In the genomic region with DNA sequence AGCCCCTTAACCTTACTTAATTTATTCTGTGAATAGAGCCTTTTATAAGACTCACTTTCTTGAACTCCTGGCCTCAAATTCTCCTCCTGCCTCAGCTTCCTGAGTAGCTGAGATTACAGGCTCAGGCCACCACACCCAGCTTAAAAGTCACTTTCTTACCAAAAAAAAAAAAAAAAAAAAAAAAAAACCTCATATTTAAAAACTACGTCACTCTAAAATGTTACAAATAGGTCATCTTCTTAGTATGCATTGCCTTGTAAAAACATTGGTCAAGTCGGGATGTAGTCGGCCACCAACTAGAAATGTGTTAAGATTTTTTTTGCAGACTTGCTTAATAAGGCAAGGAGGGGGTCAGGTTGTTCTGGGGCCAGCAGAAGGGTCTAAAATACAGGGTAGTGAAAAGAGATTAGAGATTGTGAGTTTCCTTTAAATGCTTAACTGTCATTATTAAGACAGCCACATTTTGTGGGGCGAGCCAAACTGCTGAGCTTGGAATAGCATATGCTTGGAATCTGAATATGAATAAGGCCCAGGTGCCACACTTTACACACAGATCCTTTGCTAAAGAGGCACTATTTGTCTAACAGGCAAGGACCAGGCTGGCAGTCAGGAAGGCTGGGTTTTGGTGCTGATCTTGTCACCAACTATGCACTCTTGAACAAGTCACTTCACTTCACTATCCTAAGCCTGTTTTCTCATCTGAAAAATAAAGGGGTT, we compare ENCODE assay signal across 21 cellular contexts. TPM values are rescaled to one million over a fixed set of nuclear protein-coding genes. Genes with fewer than 3 reads are reported as not detected.
DNase-seq lines count a peak whose midpoint lies in the region; TF ChIP-seq lines count a peak whose summit lies in the region.
"Had no signal": no experiment of that assay in that cellular context is flagged by ENCODE, and none has a peak within 500 bp of the region (broad histone marks: within the 10 kb centered on the region; RNA-seq: fewer than 3 reads in every experiment).

No MANE protein-coding gene starts in this region.

- H3K9me3 Mint-ChIP-seq in brain (no peaks in the 10 kb centered on the region), osteocyte (ENCODE audit: unreplicated experiment) (no peaks in the 10 kb centered on the region)
- H3K9me3 Mint-ChIP-seq: CD4-positive, alpha-beta memory T cell had no signal

- peaks cover 3% of the 10 kb centered on the region for H3K27me3 Mint-ChIP-seq in brain
- no peaks in the 10 kb centered on the region for H3K27me3 Mint-ChIP-seq in osteocyte (ENCODE audit: unreplicated experiment)
- H3K27me3 Mint-ChIP-seq: CD4-positive, alpha-beta memory T cell had no signal

- H3K4me3 Mint-ChIP-seq in brain: peak overlapping the region in 2 of 5 experiments; percentile 19 to 28
- H3K4me3 Mint-ChIP-seq in osteocyte (ENCODE audit: unreplicated experiment): no peak overlapping the region
- H3K4me3 Mint-ChIP-seq: CD4-positive, alpha-beta memory T cell had no signal

- H3K4me1 Mint-ChIP-seq in brain (peaks cover 37% of the 10 kb centered on the region), osteocyte (ENCODE audit: unreplicated experiment) (peaks cover 9% of the 10 kb centered on the region)
- H3K4me1 Mint-ChIP-seq: CD4-positive, alpha-beta memory T cell had no signal

- H3K27ac Mint-ChIP-seq in brain: peak overlapping the region; percentile 61 to 89 (median 73)
- H3K27ac Mint-ChIP-seq in osteocyte (ENCODE audit: unreplicated experiment): peak overlapping the region; percentile 25
- H3K27ac Mint-ChIP-seq: CD4-positive, alpha-beta memory T cell had no signal

- H3K4me3 ChIP-seq in fibroblast of the aortic adventitia (ENCODE audit: low read depth, low read length): no peak overlapping the region
- H3K4me3 ChIP-seq: BLaER1 treated with 17β-estradiol and CSF1 and Interleukin-3, amounts not matched to agents 10 nM and 100 nM had no signal

- H3K36me3 Mint-ChIP-seq in brain (no peaks in the 10 kb centered on the region), osteocyte (ENCODE audit: unreplicated experiment) (peaks cover 8% of the 10 kb centered on the region)

- TF ChIP-seq CTCF in brain (conservative IDR thresholded peaks at IDR 0.05): no peak
- TF ChIP-seq CTCF in fibroblast of the aortic adventitia (IDR thresholded peaks at IDR 0.05; ENCODE audit: insufficient read depth, low read length): no peak
- TF ChIP-seq CTCF in osteocyte (IDR thresholded peaks at IDR 0.05): no peak

- peak; percentile 40 for DNase-seq in NCI-H82 (lab: John Stamatoyannopoulos, UW)
- DNase-seq in NCI-H82 treated with DMSO at 0.1 percent for 48 hours (lab: John Stamatoyannopoulos, UW; ENCODE audit: unreplicated experiment): no peak
- DNase-seq in fibroblast of the aortic adventitia (ENCODE audit: low read depth): peak; percentile 45
- DNase-seq in osteocyte (ENCODE audit: extremely low spot score, unreplicated experiment): no peak
- DNase-seq in NCI-H1436 (lab: John Stamatoyannopoulos, UW): no peak
- DNase-seq in activated gamma-delta T cell (lab: John Stamatoyannopoulos, UW): no peak
- no peak for DNase-seq in cerebellar cortex (ENCODE audit: low spot score)
- DNase-seq: 8988T; Caco-2; CD4-positive, alpha-beta memory T cell; GDM1; H7; IMR-90; NCI-H1092 treated with DMSO at 0.1 percent for 48 hours; NCI-H146; NCI-H2029; NCI-H2227 treated with DMSO at 0.1 percent for 48 hours; NCI-H510A; NK-92 treated with Interleukin-12 subunit alpha and Interleukin-12 subunit beta, amount 100 ng/mL, for 24 hours had no signal

RNA-seq across cellular contexts. Expression of gene IL17D, which starts 16.5 kb away (rescaled TPM):
- 17.0 TPM for polyA plus RNA-seq in brain (ENCODE audit: insufficient read depth, low read depth, low replicate concordance)
- 1.6 and 5.0 TPM in 2 replicates for total RNA-seq in fibroblast of the aortic adventitia (ENCODE audit: low replicate concordance)
- 8.6 and 10.7 TPM in 2 replicates for total RNA-seq in osteocyte
- total RNA-seq: CD4-positive, alpha-beta memory T cell; H7 had no signal
- polyA plus RNA-seq: CD4-positive, alpha-beta memory T cell had no signal

Comparison
In these comparisons a context has a peak if more than half of its experiments do, and no peak if none do; other contexts are left out.
1. DNase-seq: peak in NCI-H82 (single experiment) and fibroblast of the aortic adventitia (single experiment); none in NCI-H82 treated with DMSO at 0.1 percent for 48 hours (single experiment), osteocyte (single experiment), NCI-H1436 (single experiment), activated gamma-delta T cell (single experiment) and cerebellar cortex (single experiment).